In genomic region chr21:14121719-14122118, GRCh38 we compare ENCODE assay signal across 12 cellular contexts.
"Had no signal": no experiment of that assay in that cellular context is flagged by ENCODE, and none has a peak within 500 bp of the region (broad histone marks: within the 10 kb centered on the region; RNA-seq: fewer than 3 reads in every experiment).

No MANE protein-coding gene starts in this region.

- DNase-seq: activated CD4-positive, alpha-beta T cell treated with anti-CD3 and anti-CD28 coated beads, Interleukin-2, amount 50 U/mL, for 48 hours; activated naive CD4-positive, alpha-beta T cell treated with anti-CD3 and anti-CD28 coated beads for 36 hours; dermis blood vessel endothelial cell; erythroblast; islet precursor cell; left lung; mammary epithelial cell; natural killer cell; stimulated activated CD4-positive, alpha-beta T cell treated with anti-CD3 and anti-CD28 coated beads, Interleukin-2, amount 100 ng/mL, for 48 hours; tibial artery had no signal

- H3K4me3 Mint-ChIP-seq: activated naive CD4-positive, alpha-beta T cell treated with anti-CD3 and anti-CD28 coated beads for 36 hours; activated T-helper 17 cell treated with anti-CD3 and anti-CD28 coated beads, Interleukin-2, amount 50 U/mL, for 72 hours; natural killer cell had no signal

- ATAC-seq: activated T-helper 17 cell treated with anti-CD3 and anti-CD28 coated beads, Interleukin-2, amount 50 U/mL, for 72 hours; gastroesophageal sphincter; left lung; natural killer cell had no signal

- H3K27ac Mint-ChIP-seq: activated naive CD4-positive, alpha-beta T cell treated with anti-CD3 and anti-CD28 coated beads for 36 hours; activated T-helper 17 cell treated with anti-CD3 and anti-CD28 coated beads, Interleukin-2, amount 50 U/mL, for 72 hours; natural killer cell had no signal

- H3K36me3 Mint-ChIP-seq: natural killer cell had no signal
